Comparison of ENCODE assay signal across 19 cellular contexts in the genomic region with DNA sequence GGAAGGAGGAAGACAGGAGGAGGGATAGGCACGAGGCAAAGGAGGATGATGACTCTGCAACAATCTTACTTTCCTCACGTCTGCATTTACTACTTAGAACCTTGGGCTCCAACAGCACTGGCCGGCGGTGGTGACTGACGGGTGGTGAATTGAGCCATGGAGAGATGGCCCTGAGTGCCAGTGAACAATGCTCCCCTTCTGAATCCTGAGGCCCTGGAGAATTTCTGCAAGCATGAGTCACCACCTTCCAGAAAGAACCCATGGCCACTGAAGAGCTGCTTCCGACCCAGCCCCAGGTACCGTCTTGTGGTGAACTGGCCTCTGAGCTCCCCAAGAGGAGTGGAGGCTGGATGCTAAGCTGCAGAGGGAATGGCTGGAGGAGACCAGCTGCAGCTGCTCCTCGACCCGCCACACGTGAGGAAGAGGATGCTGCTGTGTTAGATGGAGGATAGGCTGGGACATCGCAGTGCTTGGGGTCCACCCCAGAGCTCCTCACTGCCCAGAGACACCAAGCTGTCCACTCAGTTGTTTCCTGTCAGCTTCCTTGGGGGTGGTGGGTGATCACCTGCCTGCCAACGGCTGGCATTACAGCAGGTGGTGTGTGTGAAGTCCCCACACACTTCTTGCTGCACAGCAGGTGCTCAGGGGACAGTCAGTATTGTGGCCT.
DNase-seq lines count a peak whose midpoint lies in the region; TF ChIP-seq lines count a peak whose summit lies in the region.
"Had no signal": no experiment of that assay in that cellular context is flagged by ENCODE, and none has a peak within 500 bp of the region (broad histone marks: within the 10 kb centered on the region; RNA-seq: fewer than 3 reads in every experiment).

No MANE protein-coding gene starts in this region.

- H3K36me3 ChIP-seq in left ventricle myocardium inferior (no peaks in the 10 kb centered on the region), right atrium auricular region (no peaks in the 10 kb centered on the region), OCI-LY7 (ENCODE audit: insufficient read depth, low read length) (no peaks in the 10 kb centered on the region)
- H3K36me3 ChIP-seq: prostate gland had no signal

- H3K4me1 ChIP-seq in left ventricle myocardium inferior (peaks cover 56% of the 10 kb centered on the region), right atrium auricular region (peaks cover 0 to 43% of the 10 kb centered on the region in 2 donors), OCI-LY7 (ENCODE audit: insufficient read depth, low read length, poor library complexity, severe bottlenecking) (peaks cover 40% of the 10 kb centered on the region)
- H3K4me1 ChIP-seq: foreskin keratinocyte had no signal

- no peaks in the 10 kb centered on the region for H4K20me1 ChIP-seq in OCI-LY7 (ENCODE audit: insufficient read depth, low read length)

- peak overlapping the region; percentile 22; the same call in 1 of the 2 replicates for H3K4me2 ChIP-seq in OCI-LY7 (ENCODE audit: low read length)

- H3K4me3 ChIP-seq in left ventricle myocardium inferior (no peak overlapping the region), right atrium auricular region (no peak overlapping the region), OCI-LY7 (ENCODE audit: low read depth, low read length, poor library complexity, severe bottlenecking) (no peak overlapping the region)
- H3K4me3 ChIP-seq: prostate gland had no signal

- DNase-seq in left ventricle myocardium inferior (no peak), right atrium auricular region (ENCODE audit: low spot score) (no peak), OCI-LY7 (ENCODE audit: low spot score) (peak; percentile 36), islet precursor cell (peak; percentile 76), mucosa of gallbladder (ENCODE audit: low spot score) (no peak), NCI-H2196 treated with DMSO at 0.1 percent for 48 hours (lab: John Stamatoyannopoulos, UW; ENCODE audit: unreplicated experiment) (no peak), H4 (ENCODE audit: low spot score) (no peak)
- DNase-seq in stimulated activated naive CD4-positive, alpha-beta T cell (lab: John Stamatoyannopoulos, UW): no peak
- DNase-seq: CD8-positive, alpha-beta memory T cell; foreskin keratinocyte; hippocampal formation; Kasumi-1; mammary epithelial cell; naive thymus-derived CD4-positive, alpha-beta T cell; NCI-H1436; NCI-H226; RPMI8226 had no signal

- H3K9me2 ChIP-seq in OCI-LY7 (ENCODE audit: insufficient read depth, low read length): no peaks in the 10 kb centered on the region

- CTCF ChIA-PET in OCI-LY7 (lab: Charles Lee; ENCODE audit: unreplicated experiment): interaction anchor here (0.6 to 1.3 kb wide), 3 partner anchors 10 to 18 kb away, joined by 3 to 4 read pairs (median 3); no protein-coding TSS in a partner anchor

- no peak overlapping the region for H2AFZ ChIP-seq in OCI-LY7 (ENCODE audit: low read length)

- H3K27ac ChIP-seq in left ventricle myocardium inferior (replicated peaks) (peak overlapping the region; percentile 68), right atrium auricular region (no peak overlapping the region), OCI-LY7 (ENCODE audit: low read depth, low read length, poor library complexity, severe bottlenecking) (no peak overlapping the region)
- H3K27ac ChIP-seq: epithelial cell of prostate, foreskin keratinocyte, prostate gland had no signal

- POLR2A ChIA-PET in OCI-LY7 (lab: Charles Lee): interaction anchor here (0.8 to 4.7 kb wide), 5 partner anchors 14 to 48 kb away, joined by 3 to 28 read pairs (median 5); no protein-coding TSS in a partner anchor

- H3K27me3 ChIP-seq in left ventricle myocardium inferior (ENCODE audit: low read depth): no peaks in the 10 kb centered on the region
- no peaks in the 10 kb centered on the region for H3K27me3 ChIP-seq in right atrium auricular region
- H3K27me3 ChIP-seq: foreskin keratinocyte had no signal

- H3K9me3 ChIP-seq in left ventricle myocardium inferior (replicated peaks) (no peaks in the 10 kb centered on the region), right atrium auricular region (no peaks in the 10 kb centered on the region), OCI-LY7 (ENCODE audit: low read length) (no peaks in the 10 kb centered on the region)
- H3K9me3 ChIP-seq: prostate gland had no signal

- TF ChIP-seq CTCF in left ventricle myocardium inferior (IDR thresholded peaks at IDR 0.05; ENCODE audit: borderline replicate concordance) (no peak), right atrium auricular region (IDR thresholded peaks at IDR 0.05) (no peak), OCI-LY7 (conservative IDR thresholded peaks at IDR 0.05; ENCODE audit: low read length) (no peak)

- BruUV-seq in OCI-LY7 (replicated peaks; lab: Mats Ljungman, UMichigan): no TSS peak

- H3K79me2 ChIP-seq in OCI-LY7 (ENCODE audit: insufficient read depth, low read depth, low read length): no peaks in the 10 kb centered on the region

- intact Hi-C loops in left ventricle myocardium inferior (cut with micrococcal nuclease) (no loop called here), OCI-LY7 (cut with micrococcal nuclease; ENCODE audit: unreplicated experiment) (no loop called here)

Comparison
In these comparisons a context has a peak if more than half of its experiments do, and no peak if none do; other contexts are left out.
1. DNase-seq: peak in OCI-LY7 (single experiment) and islet precursor cell (single experiment); none in left ventricle myocardium inferior (single experiment), right atrium auricular region (single experiment), mucosa of gallbladder (single experiment), NCI-H2196 treated with DMSO at 0.1 percent for 48 hours (single experiment), H4 (single experiment) and stimulated activated naive CD4-positive, alpha-beta T cell (0 of 6).